In genomic region chr5:116765441-116765840, GRCh38 we compare ENCODE assay signal across 22 cellular contexts.
DNase-seq lines count a peak whose midpoint lies in the region; ATAC-seq, FAIRE-seq and TF ChIP-seq lines count a peak whose summit lies in the region.
"Had no signal": no experiment of that assay in that cellular context is flagged by ENCODE, and none has a peak within 500 bp of the region (broad histone marks: within the 10 kb centered on the region; RNA-seq: fewer than 3 reads in every experiment).

No MANE protein-coding gene starts in this region.

- no peak for ATAC-seq in GM21737 (IDR thresholded peaks at IDR 0.05; ENCODE audit: unreplicated experiment)
- ATAC-seq: activated CD8-positive, alpha-beta T cell treated with anti-CD3 and anti-CD28 coated beads for 36 hours; CD8-positive, alpha-beta T cell; effector memory CD8-positive, alpha-beta T cell; stimulated activated naive CD8-positive, alpha-beta T cell treated with anti-CD3 and anti-CD28 coated beads, Interleukin-15, amount 100 ng/mL, for 72 hours had no signal

- DNase-seq in Daoy (ENCODE audit: low read depth) (peak; percentile 64), NCI-H446 treated with DMSO at 0.1 percent for 48 hours (lab: John Stamatoyannopoulos, UW) (peak; percentile 88), bronchial epithelial cell (ENCODE audit: low read depth) (peak; percentile 67), non-pigmented ciliary epithelial cell (ENCODE audit: low read depth) (peak; percentile 10), GM19240 (ENCODE audit: insufficient read length, low spot score) (no peak), NCI-H2081 treated with DMSO at 0.1 percent for 48 hours (lab: John Stamatoyannopoulos, UW) (no peak), NCI-H748 (lab: John Stamatoyannopoulos, UW; ENCODE audit: unreplicated experiment) (no peak)
- DNase-seq: activated CD8-positive, alpha-beta T cell treated with anti-CD3 and anti-CD28 coated beads for 36 hours; CD8-positive, alpha-beta T cell; DND-41; effector memory CD8-positive, alpha-beta T cell; left lung; MG63; NCI-H1436; NCI-H226; RPMI8226; spleen; stimulated activated CD4-positive, alpha-beta T cell treated with anti-CD3 and anti-CD28 coated beads, Interleukin-4, amount 100 ng/mL, for 4 hours; stimulated activated naive CD8-positive, alpha-beta T cell treated with anti-CD3 and anti-CD28 coated beads, Interleukin-15, amount 100 ng/mL, for 72 hours; T1000 had no signal

- no peak for TF ChIP-seq CTCF in bronchial epithelial cell (IDR thresholded peaks at IDR 0.05; ENCODE audit: insufficient read depth, low read length, severe bottlenecking)

- FAIRE-seq in bronchial epithelial cell (lab: Jason Lieb, UNC) = no peak

- H3K36me3 ChIP-seq in bronchial epithelial cell (ENCODE audit: control insufficient read depth, insufficient read depth, low read length) = no peaks in the 10 kb centered on the region
- H3K36me3 ChIP-seq: left lung, MG63, spleen, tibial nerve had no signal

- no peak overlapping the region for H3K4me3 ChIP-seq in bronchial epithelial cell (ENCODE audit: low read depth, low read length)
- H3K4me3 ChIP-seq: left lung, MG63, spleen, tibial nerve had no signal

- H3K27me3 ChIP-seq in bronchial epithelial cell (ENCODE audit: control insufficient read depth, insufficient read depth, low read length) = no peaks in the 10 kb centered on the region
- H3K27me3 ChIP-seq: left lung, MG63, spleen, tibial nerve had no signal

Comparison
In these comparisons a context has a peak if more than half of its experiments do, and no peak if none do; other contexts are left out.
1. DNase-seq: peak in Daoy (single experiment), NCI-H446 treated with DMSO at 0.1 percent for 48 hours (single experiment), bronchial epithelial cell (single experiment) and non-pigmented ciliary epithelial cell (single experiment); none in GM19240 (single experiment), NCI-H2081 treated with DMSO at 0.1 percent for 48 hours (single experiment) and NCI-H748 (single experiment).